Comparison of ENCODE assay signal across 23 cellular contexts in genomic region chr2:14676371-14676770, GRCh38. TPM values are rescaled to one million over a fixed set of nuclear protein-coding genes. Genes with fewer than 3 reads are reported as not detected.
"Had no signal": no experiment of that assay in that cellular context is flagged by ENCODE, and none has a peak within 500 bp of the region (broad histone marks: within the 10 kb centered on the region; RNA-seq: fewer than 3 reads in every experiment).

No MANE protein-coding gene starts in this region.

- DNase-seq: natural killer cell; occipital lobe; ovary; posterior cingulate gyrus; psoas muscle; right cardiac atrium; right lobe of liver; sigmoid colon; small intestine; stimulated activated CD4-positive, alpha-beta T cell treated with anti-CD3 and anti-CD28 coated beads, Interleukin-15, amount 100 ng/mL, for 24 hours; stimulated activated CD4-positive, alpha-beta T cell treated with anti-CD3 and anti-CD28 coated beads, Interleukin-2, amount 100 ng/mL, for 24 hours; stimulated activated CD4-positive, alpha-beta T cell treated with anti-CD3 and anti-CD28 coated beads, Interleukin-2, amount 100 ng/mL, for 48 hours; stimulated activated CD4-positive, alpha-beta T cell treated with anti-CD3 and anti-CD28 coated beads, Interleukin-4, amount 100 ng/mL, for 24 hours; stimulated activated naive B cell treated with anti-CD40 and anti-IgM and Interleukin-4, amounts not matched to agents 10 μg/mL and 1 μg/mL and 100 μg/mL, for 72 hours; stimulated activated naive CD4-positive, alpha-beta T cell treated with Interleukin-2 at 50 U/mL for 16 hours; stomach; thyroid gland; upper lobe of right lung; uterus had no signal

- H3K27me3 ChIP-seq: neural progenitor cell, ovary, right lobe of liver, sigmoid colon, stomach, thyroid gland, tibial nerve, upper lobe of right lung, uterus had no signal

- H2AFZ ChIP-seq: neural progenitor cell, parathyroid adenoma had no signal

- H3K4me3 ChIP-seq: neural progenitor cell, ovary, psoas muscle, right lobe of liver, sigmoid colon, stomach, thoracic aorta, thyroid gland, tibial nerve, upper lobe of right lung, uterus had no signal

- H3K27ac ChIP-seq: neural progenitor cell, ovary, parathyroid adenoma, psoas muscle, right lobe of liver, sigmoid colon, stomach, thoracic aorta, thyroid gland, tibial nerve, upper lobe of right lung, uterus had no signal

- H3K9me3 ChIP-seq: ovary, psoas muscle, right lobe of liver, sigmoid colon, stomach, thoracic aorta, thyroid gland, tibial nerve, upper lobe of right lung, uterus had no signal

- H3K36me3 ChIP-seq: neural progenitor cell, ovary, right lobe of liver, sigmoid colon, stomach, thoracic aorta, thyroid gland, tibial nerve, upper lobe of right lung, uterus had no signal

- H3K79me2 ChIP-seq: parathyroid adenoma had no signal

- H3K9ac ChIP-seq: neural progenitor cell, parathyroid adenoma had no signal

- H3K4me1 ChIP-seq: parathyroid adenoma, psoas muscle, right lobe of liver, sigmoid colon, stomach, thyroid gland, upper lobe of right lung, uterus had no signal

RNA-seq across cellular contexts. Expression of gene LRATD1, which starts 43.9 kb away (rescaled TPM):
- total RNA-seq: natural killer cell had no signal
